In the genomic region with DNA sequence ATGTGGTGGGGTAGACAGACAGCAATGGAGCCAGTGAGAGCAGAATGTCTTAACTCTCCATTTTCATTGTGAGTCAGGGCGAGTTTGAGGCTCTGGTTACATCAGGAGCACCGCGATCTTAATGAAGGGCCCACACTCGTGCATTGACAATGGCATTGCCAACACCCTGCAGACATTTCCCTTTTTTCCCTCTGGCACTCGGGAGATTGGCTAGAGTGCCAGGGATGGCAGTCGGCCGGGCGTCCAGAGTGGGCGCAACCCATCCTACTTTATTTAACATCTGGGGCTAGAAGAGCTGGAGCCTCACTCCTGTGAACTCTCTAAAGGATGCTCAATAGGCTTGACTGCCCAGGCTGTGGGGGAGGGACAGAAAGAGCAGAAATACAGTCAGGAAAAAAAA, we compare ENCODE assay signal across 1 cellular context.
TF ChIP-seq lines count a peak whose summit lies in the region.

No MANE protein-coding gene starts in this region.

TF ChIP-seq in SK-N-SH, 30 proteins besides CTCF, POLR2A, EP300 and RAD21 (continued from another document):
- TF ChIP-seq, protein P1, sequence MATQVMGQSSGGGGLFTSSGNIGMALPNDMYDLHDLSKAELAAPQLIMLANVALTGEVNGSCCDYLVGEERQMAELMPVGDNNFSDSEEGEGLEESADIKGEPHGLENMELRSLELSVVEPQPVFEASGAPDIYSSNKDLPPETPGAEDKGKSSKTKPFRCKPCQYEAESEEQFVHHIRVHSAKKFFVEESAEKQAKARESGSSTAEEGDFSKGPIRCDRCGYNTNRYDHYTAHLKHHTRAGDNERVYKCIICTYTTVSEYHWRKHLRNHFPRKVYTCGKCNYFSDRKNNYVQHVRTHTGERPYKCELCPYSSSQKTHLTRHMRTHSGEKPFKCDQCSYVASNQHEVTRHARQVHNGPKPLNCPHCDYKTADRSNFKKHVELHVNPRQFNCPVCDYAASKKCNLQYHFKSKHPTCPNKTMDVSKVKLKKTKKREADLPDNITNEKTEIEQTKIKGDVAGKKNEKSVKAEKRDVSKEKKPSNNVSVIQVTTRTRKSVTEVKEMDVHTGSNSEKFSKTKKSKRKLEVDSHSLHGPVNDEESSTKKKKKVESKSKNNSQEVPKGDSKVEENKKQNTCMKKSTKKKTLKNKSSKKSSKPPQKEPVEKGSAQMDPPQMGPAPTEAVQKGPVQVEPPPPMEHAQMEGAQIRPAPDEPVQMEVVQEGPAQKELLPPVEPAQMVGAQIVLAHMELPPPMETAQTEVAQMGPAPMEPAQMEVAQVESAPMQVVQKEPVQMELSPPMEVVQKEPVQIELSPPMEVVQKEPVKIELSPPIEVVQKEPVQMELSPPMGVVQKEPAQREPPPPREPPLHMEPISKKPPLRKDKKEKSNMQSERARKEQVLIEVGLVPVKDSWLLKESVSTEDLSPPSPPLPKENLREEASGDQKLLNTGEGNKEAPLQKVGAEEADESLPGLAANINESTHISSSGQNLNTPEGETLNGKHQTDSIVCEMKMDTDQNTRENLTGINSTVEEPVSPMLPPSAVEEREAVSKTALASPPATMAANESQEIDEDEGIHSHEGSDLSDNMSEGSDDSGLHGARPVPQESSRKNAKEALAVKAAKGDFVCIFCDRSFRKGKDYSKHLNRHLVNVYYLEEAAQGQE (IDR thresholded peaks at IDR 0.05; ENCODE audit: low read depth, low read length), result no peak
- TF ChIP-seq CHD2 (IDR thresholded peaks at IDR 0.05; ENCODE audit: low read length, partially characterized antibody), result no peak
- TF ChIP-seq FOXM1 (IDR thresholded peaks at IDR 0.05; ENCODE audit: low read depth), result no peak
- no peak for TF ChIP-seq RFX5 (IDR thresholded peaks at IDR 0.05; ENCODE audit: low read length)
- TF ChIP-seq MXI1 (IDR thresholded peaks at IDR 0.05; ENCODE audit: low read depth, low read length), result no peak
- TF ChIP-seq MEF2A (IDR thresholded peaks at IDR 0.05; ENCODE audit: borderline replicate concordance, low read depth), result no peak
- no peak for TF ChIP-seq JUND (IDR thresholded peaks at IDR 0.05)
- no peak for TF ChIP-seq NRF1 (IDR thresholded peaks at IDR 0.05; ENCODE audit: low read depth, low read length)
- no peak for TF ChIP-seq ELF1 (IDR thresholded peaks at IDR 0.05)
- TF ChIP-seq RCOR1 (IDR thresholded peaks at IDR 0.05; ENCODE audit: low read length), result no peak
- no peak for TF ChIP-seq TEAD4 (IDR thresholded peaks at IDR 0.05; ENCODE audit: borderline replicate concordance, insufficient read depth)
- no peak for TF ChIP-seq SMC3 (IDR thresholded peaks at IDR 0.05; ENCODE audit: low read depth, low read length)
- TF ChIP-seq, protein P2, sequence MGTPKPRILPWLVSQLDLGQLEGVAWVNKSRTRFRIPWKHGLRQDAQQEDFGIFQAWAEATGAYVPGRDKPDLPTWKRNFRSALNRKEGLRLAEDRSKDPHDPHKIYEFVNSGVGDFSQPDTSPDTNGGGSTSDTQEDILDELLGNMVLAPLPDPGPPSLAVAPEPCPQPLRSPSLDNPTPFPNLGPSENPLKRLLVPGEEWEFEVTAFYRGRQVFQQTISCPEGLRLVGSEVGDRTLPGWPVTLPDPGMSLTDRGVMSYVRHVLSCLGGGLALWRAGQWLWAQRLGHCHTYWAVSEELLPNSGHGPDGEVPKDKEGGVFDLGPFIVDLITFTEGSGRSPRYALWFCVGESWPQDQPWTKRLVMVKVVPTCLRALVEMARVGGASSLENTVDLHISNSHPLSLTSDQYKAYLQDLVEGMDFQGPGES (IDR thresholded peaks at IDR 0.05; ENCODE audit: low read depth, low read length), result no peak
